Comparison of ENCODE assay signal across 10 cellular contexts in the genomic region with DNA sequence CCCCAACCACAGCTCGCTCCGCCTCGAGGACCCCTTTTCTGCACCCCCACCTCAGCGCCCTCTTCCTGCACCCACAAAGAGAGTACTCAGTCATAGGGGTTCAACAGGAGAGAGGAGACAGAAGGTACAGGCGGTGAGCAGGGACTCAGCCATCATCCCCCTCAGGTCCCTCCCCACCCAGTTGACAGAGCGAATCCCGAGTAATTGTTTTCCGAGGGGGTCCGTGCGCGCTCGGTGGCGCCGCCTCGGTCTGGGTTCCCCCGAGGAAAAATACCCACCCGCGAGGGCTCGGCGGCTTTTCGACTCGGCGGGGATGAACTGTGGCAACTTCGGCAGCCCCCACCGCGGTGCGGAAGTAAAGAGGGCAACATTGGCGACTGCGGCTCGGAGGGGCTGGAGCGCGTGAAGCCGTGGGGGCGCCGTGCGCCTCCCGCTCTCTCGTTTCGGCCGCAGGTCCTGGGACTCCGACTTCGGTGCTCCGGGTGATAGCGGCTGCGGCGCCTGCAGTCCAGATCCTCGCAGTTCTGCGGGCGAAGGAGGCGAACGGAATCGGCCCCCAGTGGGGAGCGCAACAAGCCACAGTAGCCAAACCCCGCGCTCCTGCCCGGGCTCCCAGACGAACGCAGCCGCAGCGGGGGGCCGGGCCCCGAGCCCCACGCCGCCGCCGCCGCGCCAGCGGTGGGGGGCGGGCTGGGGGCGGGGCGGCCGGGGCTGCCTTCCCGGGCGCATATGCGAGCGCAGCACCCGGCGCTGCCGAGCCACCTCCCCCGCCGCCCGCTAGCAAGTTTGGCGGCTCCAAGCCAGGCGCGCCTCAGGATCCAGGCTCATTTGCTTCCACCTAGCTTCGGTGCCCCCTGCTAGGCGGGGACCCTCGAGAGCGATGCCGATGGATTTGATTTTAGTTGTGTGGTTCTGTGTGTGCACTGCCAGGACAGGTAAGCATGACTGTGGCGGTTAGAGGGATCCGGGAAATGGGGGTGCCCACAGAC. TPM values are rescaled to one million over a fixed set of nuclear protein-coding genes. Genes with fewer than 3 reads are reported as not detected.
DNase-seq lines count a peak whose midpoint lies in the region; ATAC-seq lines count a peak whose summit lies in the region.
"Had no signal": no experiment of that assay in that cellular context is flagged by ENCODE, and none has a peak within 500 bp of the region (broad histone marks: within the 10 kb centered on the region; RNA-seq: fewer than 3 reads in every experiment).

A gene (plus strand): TSS at position 743 of the 989 bp plus-strand sequence.

- H3K9ac ChIP-seq in NT2/D1 (ENCODE audit: insufficient read length, low read depth) (peak within 1 kb of the TSS; percentile 56), iPS-20b (ENCODE audit: low read depth, low read length) (no peak within 1 kb of the TSS)

- DNase-seq in NCI-H2196 (lab: John Stamatoyannopoulos, UW; ENCODE audit: unreplicated experiment) (peak; percentile 32), NCI-H2196 treated with DMSO at 0.1 percent for 48 hours (lab: John Stamatoyannopoulos, UW; ENCODE audit: unreplicated experiment) (no peak), NT2/D1 (ENCODE audit: low read depth, low spot score) (no peak), middle frontal gyrus (ENCODE audit: extremely low spot score, low spot score) (no peak), posterior vena cava (ENCODE audit: low spot score) (no peak)
- DNase-seq in stimulated activated naive B cell treated with anti-CD40 and anti-IgM and Interleukin-4, amounts not matched to agents 10 μg/mL and 1 μg/mL and 100 μg/mL, for 72 hours = no peak
- no peak for DNase-seq in activated T-cell treated with anti-CD3 and anti-CD28 coated beads, Interleukin-2, amount 50 U/mL, for 24 hours
- DNase-seq: RPMI8226 had no signal

- H3K27me3 Mint-ChIP-seq in stimulated activated naive B cell treated with anti-CD40 and anti-IgM and Interleukin-4, amounts not matched to agents 10 μg/mL and 1 μg/mL and 100 μg/mL, for 72 hours = peaks cover 53 to 85% of the 10 kb centered on the region in 2 donors
- peaks cover 85% of the 10 kb centered on the region for H3K27me3 Mint-ChIP-seq in activated T-cell treated with anti-CD3 and anti-CD28 coated beads, Interleukin-2, amount 50 U/mL, for 24 hours

- peaks cover 7 to 24% of the 10 kb centered on the region in 2 donors for H3K4me1 Mint-ChIP-seq in stimulated activated naive B cell treated with anti-CD40 and anti-IgM and Interleukin-4, amounts not matched to agents 10 μg/mL and 1 μg/mL and 100 μg/mL, for 72 hours
- peaks cover 12% of the 10 kb centered on the region for H3K4me1 Mint-ChIP-seq in activated T-cell treated with anti-CD3 and anti-CD28 coated beads, Interleukin-2, amount 50 U/mL, for 24 hours (ENCODE audit: low read depth)

- no peak for ATAC-seq in stimulated activated naive B cell treated with anti-CD40 and anti-IgM and Interleukin-4, amounts not matched to agents 10 μg/mL and 1 μg/mL and 100 μg/mL, for 72 hours (replicated peaks)

- no peaks in the 10 kb centered on the region for H3K36me3 ChIP-seq in NT2/D1 (ENCODE audit: insufficient read depth, insufficient read length, low read length)
- no peaks in the 10 kb centered on the region for H3K36me3 ChIP-seq in iPS-20b (ENCODE audit: insufficient read depth, low read depth, low read length)

- no peak within 1 kb of the TSS for H3K27ac ChIP-seq in iPS-20b (ENCODE audit: low read length)

- no peaks in the 10 kb centered on the region for H3K36me3 Mint-ChIP-seq in stimulated activated naive B cell treated with anti-CD40 and anti-IgM and Interleukin-4, amounts not matched to agents 10 μg/mL and 1 μg/mL and 100 μg/mL, for 72 hours
- no peaks in the 10 kb centered on the region for H3K36me3 Mint-ChIP-seq in activated T-cell treated with anti-CD3 and anti-CD28 coated beads, Interleukin-2, amount 50 U/mL, for 24 hours (ENCODE audit: low read depth)

- H3K27me3 ChIP-seq in NT2/D1 (ENCODE audit: insufficient read depth, insufficient read length) = peaks cover 65% of the 10 kb centered on the region
- peaks cover 82% of the 10 kb centered on the region for H3K27me3 ChIP-seq in iPS-20b (ENCODE audit: insufficient read depth, low read length)

- no peaks in the 10 kb centered on the region for H3K4me1 ChIP-seq in NT2/D1 (ENCODE audit: insufficient read depth, insufficient read length)
- peaks cover 21% of the 10 kb centered on the region; the same call in 1 of the 2 replicates for H3K4me1 ChIP-seq in iPS-20b (ENCODE audit: insufficient read depth, low read length)

- peak within 1 kb of the TSS; percentile 70 for H3K27ac Mint-ChIP-seq in stimulated activated naive B cell treated with anti-CD40 and anti-IgM and Interleukin-4, amounts not matched to agents 10 μg/mL and 1 μg/mL and 100 μg/mL, for 72 hours
- H3K27ac Mint-ChIP-seq in activated T-cell treated with anti-CD3 and anti-CD28 coated beads, Interleukin-2, amount 50 U/mL, for 24 hours = no peak within 1 kb of the TSS

- H3K9me3 ChIP-seq in NT2/D1 (ENCODE audit: insufficient read depth, low read length) (no peaks in the 10 kb centered on the region), iPS-20b (ENCODE audit: insufficient read depth, low read depth, low read length) (no peaks in the 10 kb centered on the region)

- H3K4me3 ChIP-seq in NT2/D1 (ENCODE audit: insufficient read length, low read depth) (peak within 1 kb of the TSS; percentile 64), iPS-20b (ENCODE audit: low read length) (peak within 1 kb of the TSS; percentile 68)

- peak within 1 kb of the TSS in 1 of 2 donors; percentile 9 for H3K4me3 Mint-ChIP-seq in stimulated activated naive B cell treated with anti-CD40 and anti-IgM and Interleukin-4, amounts not matched to agents 10 μg/mL and 1 μg/mL and 100 μg/mL, for 72 hours
- no peak within 1 kb of the TSS for H3K4me3 Mint-ChIP-seq in activated T-cell treated with anti-CD3 and anti-CD28 coated beads, Interleukin-2, amount 50 U/mL, for 24 hours

- H3K9me3 Mint-ChIP-seq in stimulated activated naive B cell treated with anti-CD40 and anti-IgM and Interleukin-4, amounts not matched to agents 10 μg/mL and 1 μg/mL and 100 μg/mL, for 72 hours = peaks cover 0 to 5% of the 10 kb centered on the region in 2 donors
- no peaks in the 10 kb centered on the region for H3K9me3 Mint-ChIP-seq in activated T-cell treated with anti-CD3 and anti-CD28 coated beads, Interleukin-2, amount 50 U/mL, for 24 hours

- intact Hi-C loops in posterior vena cava (cut with DNase I) = loop anchor here in 1 of 2 donors (5.0 kb wide), 1 partner anchor 1098 kb away; no protein-coding TSS in a partner anchor

RNA-seq across cellular contexts. Expression of the gene that starts here (rescaled TPM):
- total RNA-seq in posterior vena cava = not detected
- total RNA-seq: fibroblast of lung had no signal
